ENCODE assay signal across 8 cellular contexts in genomic region chr10:110081914-110082313, GRCh38.
DNase-seq lines count a peak whose midpoint lies in the region; ATAC-seq and TF ChIP-seq lines count a peak whose summit lies in the region.

No MANE protein-coding gene starts in this region.

- in situ Hi-C loops in KBM-7 (cut with MboI; ENCODE audit: low pct_unique_long_range_greater_than_20kb, low sequenced_read_pairs): no loop called here

- peak overlapping the region in 7 of 11 experiments; percentile 23 to 68 (median 41); a peak in 14 of 22 replicates for H3K9ac ChIP-seq in BLaER1 treated with 17β-estradiol and CSF1 and Interleukin-3, amounts not matched to agents 10 nM and 100 nM

- ATAC-seq in upper lobe of left lung (ENCODE audit: low FRiP score in 2 of 2): peak; percentile 64 to 77
- ATAC-seq in GM18909 (IDR thresholded peaks at IDR 0.05; ENCODE audit: poor library complexity, unreplicated experiment): no peak

- no peaks in the 10 kb centered on the region for H4K20me1 ChIP-seq in BLaER1 treated with 17β-estradiol and CSF1 and Interleukin-3, amounts not matched to agents 10 nM and 100 nM

- peaks cover 26 to 99% (median 66%) of the 10 kb centered on the region in 10 experiments for H3K4me1 ChIP-seq in BLaER1 treated with 17β-estradiol and CSF1 and Interleukin-3, amounts not matched to agents 10 nM and 100 nM
- peaks cover 48 to 65% (median 62%) of the 10 kb centered on the region in 4 donors for H3K4me1 ChIP-seq in upper lobe of left lung

- WGBS in upper lobe of left lung, 2 donors: 11 to 12% methylated on average over 3 of the region's 3 CpGs

- TF ChIP-seq POLR2A in upper lobe of left lung (IDR thresholded peaks at IDR 0.05): peak in 1 of 4 donors; percentile 12

- no peak for TF ChIP-seq CTCF in upper lobe of left lung (IDR thresholded peaks at IDR 0.05)

- peak overlapping the region; percentile 33 to 70 (median 54) for H3K4me2 ChIP-seq in BLaER1 treated with 17β-estradiol and CSF1 and Interleukin-3, amounts not matched to agents 10 nM and 100 nM

- H3K27ac ChIP-seq in BLaER1 treated with 17β-estradiol and CSF1 and Interleukin-3, amounts not matched to agents 10 nM and 100 nM: peak overlapping the region; percentile 52 to 98 (median 78); a peak in 21 of 22 replicates
- peak overlapping the region; percentile 47 to 78 (median 67) for H3K27ac ChIP-seq in upper lobe of left lung

- H3K27me3 ChIP-seq in BLaER1 treated with 17β-estradiol and CSF1 and Interleukin-3, amounts not matched to agents 10 nM and 100 nM: no peaks in the 10 kb centered on the region
- no peaks in the 10 kb centered on the region for H3K27me3 ChIP-seq in upper lobe of left lung

- peaks cover 0 to 29% (median 4%) of the 10 kb centered on the region in 11 experiments; a peak in 9 of 22 replicates for H3K9me3 ChIP-seq in BLaER1 treated with 17β-estradiol and CSF1 and Interleukin-3, amounts not matched to agents 10 nM and 100 nM (replicated peaks in 1 of 11)
- H3K9me3 ChIP-seq in upper lobe of left lung: no peaks in the 10 kb centered on the region

- DNase-seq in KBM-7 (peak; percentile 78), amniotic epithelial cell (ENCODE audit: low read depth) (peak; percentile 47), kidney tubule cell (ENCODE audit: low spot score) (peak; percentile 84), upper lobe of left lung (peak in 1 of 2 donors; percentile 59), NCI-H2227 treated with DMSO at 0.1 percent for 48 hours (lab: John Stamatoyannopoulos, UW) (no peak), NCI-H1048 (lab: John Stamatoyannopoulos, UW) (no peak)

- no peak overlapping the region for H3K4me3 ChIP-seq in BLaER1 treated with 17β-estradiol and CSF1 and Interleukin-3, amounts not matched to agents 10 nM and 100 nM
- H3K4me3 ChIP-seq in upper lobe of left lung: no peak overlapping the region

- peaks cover 0 to 35% (median 0%) of the 10 kb centered on the region in 11 experiments; a peak in 7 of 22 replicates for H3K36me3 ChIP-seq in BLaER1 treated with 17β-estradiol and CSF1 and Interleukin-3, amounts not matched to agents 10 nM and 100 nM
- H3K36me3 ChIP-seq in upper lobe of left lung: no peaks in the 10 kb centered on the region

- peak in 2 of 4 donors; percentile 14 to 33 for TF ChIP-seq EP300 in upper lobe of left lung (IDR thresholded peaks at IDR 0.05)

Comparison
In these comparisons a context has a peak if more than half of its experiments do, and no peak if none do; other contexts are left out.
1. DNase-seq: peak in KBM-7 (single experiment), amniotic epithelial cell (single experiment) and kidney tubule cell (single experiment); none in NCI-H2227 treated with DMSO at 0.1 percent for 48 hours (single experiment) and NCI-H1048 (single experiment).